In the genomic region with DNA sequence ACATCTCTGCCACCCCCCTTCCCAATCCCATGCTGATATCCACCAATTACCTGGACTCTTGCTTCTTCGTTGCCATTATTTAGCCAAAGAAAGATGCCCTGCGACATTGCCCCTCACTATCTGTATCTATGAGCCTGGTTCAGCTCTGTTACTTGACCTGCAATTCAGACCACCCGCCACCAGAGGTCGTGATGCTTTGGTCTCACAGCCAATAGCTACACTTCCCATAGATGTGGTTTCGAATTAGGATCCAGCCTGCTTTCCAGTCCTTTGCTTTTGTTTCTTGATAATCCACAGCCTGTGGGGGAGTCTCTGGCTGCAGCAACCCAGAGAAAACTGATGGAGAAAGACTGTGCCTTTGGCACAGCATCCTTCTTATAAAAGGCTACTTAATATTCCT, we compare ENCODE assay signal across 2 cellular contexts.
TF ChIP-seq lines count a peak whose summit lies in the region.

No MANE protein-coding gene starts in this region.

TF ChIP-seq in SK-N-SH, 30 proteins besides CTCF, POLR2A, EP300 and RAD21 (continued from another document):
- TF ChIP-seq, protein P1, sequence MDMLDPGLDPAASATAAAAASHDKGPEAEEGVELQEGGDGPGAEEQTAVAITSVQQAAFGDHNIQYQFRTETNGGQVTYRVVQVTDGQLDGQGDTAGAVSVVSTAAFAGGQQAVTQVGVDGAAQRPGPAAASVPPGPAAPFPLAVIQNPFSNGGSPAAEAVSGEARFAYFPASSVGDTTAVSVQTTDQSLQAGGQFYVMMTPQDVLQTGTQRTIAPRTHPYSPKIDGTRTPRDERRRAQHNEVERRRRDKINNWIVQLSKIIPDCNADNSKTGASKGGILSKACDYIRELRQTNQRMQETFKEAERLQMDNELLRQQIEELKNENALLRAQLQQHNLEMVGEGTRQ (IDR thresholded peaks at IDR 0.05; ENCODE audit: borderline replicate concordance, low read depth, low read length), result no peak

TF ChIP-seq in SK-N-SH treated with all-trans-retinoic acid at 6 μM for 48 hours, 23 proteins besides CTCF, POLR2A, EP300 and RAD21 (continued from another document):
- TF ChIP-seq ZNF8 (CRISPR knock-in tag; IDR thresholded peaks at IDR 0.05) (no peak), SNAI2 (CRISPR knock-in tag; IDR thresholded peaks at IDR 0.05) (no peak), ZNF70 (CRISPR knock-in tag; IDR thresholded peaks at IDR 0.05) (no peak)
- TF ChIP-seq, protein P2, sequence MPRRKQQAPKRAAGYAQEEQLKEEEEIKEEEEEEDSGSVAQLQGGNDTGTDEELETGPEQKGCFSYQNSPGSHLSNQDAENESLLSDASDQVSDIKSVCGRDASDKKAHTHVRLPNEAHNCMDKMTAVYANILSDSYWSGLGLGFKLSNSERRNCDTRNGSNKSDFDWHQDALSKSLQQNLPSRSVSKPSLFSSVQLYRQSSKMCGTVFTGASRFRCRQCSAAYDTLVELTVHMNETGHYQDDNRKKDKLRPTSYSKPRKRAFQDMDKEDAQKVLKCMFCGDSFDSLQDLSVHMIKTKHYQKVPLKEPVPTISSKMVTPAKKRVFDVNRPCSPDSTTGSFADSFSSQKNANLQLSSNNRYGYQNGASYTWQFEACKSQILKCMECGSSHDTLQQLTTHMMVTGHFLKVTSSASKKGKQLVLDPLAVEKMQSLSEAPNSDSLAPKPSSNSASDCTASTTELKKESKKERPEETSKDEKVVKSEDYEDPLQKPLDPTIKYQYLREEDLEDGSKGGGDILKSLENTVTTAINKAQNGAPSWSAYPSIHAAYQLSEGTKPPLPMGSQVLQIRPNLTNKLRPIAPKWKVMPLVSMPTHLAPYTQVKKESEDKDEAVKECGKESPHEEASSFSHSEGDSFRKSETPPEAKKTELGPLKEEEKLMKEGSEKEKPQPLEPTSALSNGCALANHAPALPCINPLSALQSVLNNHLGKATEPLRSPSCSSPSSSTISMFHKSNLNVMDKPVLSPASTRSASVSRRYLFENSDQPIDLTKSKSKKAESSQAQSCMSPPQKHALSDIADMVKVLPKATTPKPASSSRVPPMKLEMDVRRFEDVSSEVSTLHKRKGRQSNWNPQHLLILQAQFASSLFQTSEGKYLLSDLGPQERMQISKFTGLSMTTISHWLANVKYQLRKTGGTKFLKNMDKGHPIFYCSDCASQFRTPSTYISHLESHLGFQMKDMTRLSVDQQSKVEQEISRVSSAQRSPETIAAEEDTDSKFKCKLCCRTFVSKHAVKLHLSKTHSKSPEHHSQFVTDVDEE (CRISPR knock-in tag; IDR thresholded peaks at IDR 0.05), result no peak
